In the genomic region with DNA sequence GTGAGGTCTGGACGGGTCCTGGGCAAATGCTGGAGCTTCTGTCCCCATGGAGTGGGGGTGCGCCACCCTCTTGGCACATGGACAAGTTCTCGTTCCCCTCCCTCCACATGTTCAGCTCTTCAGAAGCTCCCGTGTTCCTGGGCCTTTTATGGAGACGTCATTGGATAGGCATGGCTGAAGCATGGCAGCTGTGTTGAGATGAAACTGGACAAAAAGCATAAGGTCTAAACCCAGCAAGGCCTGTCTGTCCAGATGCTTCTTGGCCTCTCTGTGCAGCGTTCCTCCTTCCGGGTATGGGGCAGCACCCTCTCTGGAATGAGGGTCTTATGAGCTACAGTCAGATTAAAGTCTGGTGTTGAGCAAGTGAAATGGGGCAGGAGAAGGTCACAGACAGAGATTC, we compare ENCODE assay signal across 1 cellular context.
TF ChIP-seq lines count a peak whose summit lies in the region.

No MANE protein-coding gene starts in this region.

TF ChIP-seq in K562, 482 proteins besides CTCF, POLR2A, EP300 and RAD21:
- TF ChIP-seq SNRNP70 (optimal IDR thresholded peaks at IDR 0.05; ENCODE audit: low read depth, low read length) (no peak), POLR2AphosphoS5 (IDR thresholded peaks at IDR 0.05; ENCODE audit: control insufficient read depth, insufficient read depth, low read depth, low read length) (no peak), PRDM10 (IDR thresholded peaks at IDR 0.05; ENCODE audit: partially characterized antibody) (no peak), POLR2AphosphoS2 (IDR thresholded peaks at IDR 0.05; ENCODE audit: low read length) (peak; percentile 58; the same call in 1 of the 2 replicates), MTF1 (CRISPR knock-in tag; IDR thresholded peaks at IDR 0.05; ENCODE audit: borderline replicate concordance) (no peak), ZFP30 (CRISPR knock-in tag; IDR thresholded peaks at IDR 0.05; ENCODE audit: borderline replicate concordance) (no peak)
